8 cellular contexts compared by ENCODE assay signal in the genomic region with DNA sequence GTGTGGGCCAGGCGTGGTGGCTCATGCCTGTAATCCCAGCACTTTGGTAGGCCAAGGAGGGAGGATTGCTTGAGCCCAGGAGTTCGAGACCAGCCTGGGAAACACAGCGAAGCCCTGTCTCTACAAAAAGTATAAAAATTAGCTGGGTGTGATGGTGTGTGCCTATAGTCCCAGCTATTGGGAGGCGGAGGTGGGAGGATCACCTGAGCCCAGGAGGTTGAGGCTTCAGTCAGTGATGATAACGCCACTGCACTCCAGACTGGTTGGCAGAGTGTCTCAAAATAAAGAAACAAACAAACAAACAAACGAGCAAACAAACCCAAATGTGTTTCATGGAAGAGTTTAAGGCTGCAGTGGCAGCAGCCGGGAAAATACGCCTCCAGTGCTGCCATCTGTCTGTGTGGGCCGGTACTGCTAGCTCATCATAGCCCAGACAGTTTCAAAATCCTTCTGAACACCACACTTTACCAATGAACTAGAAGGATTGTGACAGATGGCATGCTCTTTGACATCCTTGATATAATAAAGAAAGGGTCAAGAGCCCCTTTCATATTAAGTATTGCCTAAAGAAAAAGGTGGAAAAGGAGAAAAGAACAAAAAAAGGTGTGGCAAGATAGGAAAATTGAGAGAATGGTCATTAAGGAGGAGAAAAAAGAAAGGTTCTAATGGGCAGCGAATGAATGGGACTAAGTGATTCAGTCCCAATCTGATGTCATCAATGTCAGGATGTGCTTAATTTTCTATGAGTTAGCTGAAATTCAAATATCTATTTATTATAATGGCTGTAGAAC.
DNase-seq lines count a peak whose midpoint lies in the region; ATAC-seq and TF ChIP-seq lines count a peak whose summit lies in the region.

No MANE protein-coding gene starts in this region.

- in situ Hi-C loops in mammary epithelial cell (cut with MboI; ENCODE audit: low sequenced_read_pairs in 2 of 2): no loop called here

- dilution Hi-C loops in mammary epithelial cell (cut with HindIII; ENCODE audit: low sequenced_read_pairs): no loop called here

- no peak overlapping the region for H3K27ac ChIP-seq in VCaP
- no peak overlapping the region for H3K27ac ChIP-seq in mammary epithelial cell (ENCODE audit: insufficient read depth, low read depth, low read length)
- H3K27ac ChIP-seq in left lung: no peak overlapping the region

- no peaks in the 10 kb centered on the region for H3K9me3 ChIP-seq in mammary epithelial cell (replicated peaks; ENCODE audit: insufficient read depth, low read length)
- H3K9me3 ChIP-seq in left lung: no peaks in the 10 kb centered on the region

- H3K4me1 ChIP-seq in mammary epithelial cell (ENCODE audit: insufficient read depth, low read length) (no peaks in the 10 kb centered on the region), left lung (no peaks in the 10 kb centered on the region)

- peak overlapping the region; percentile 46 for H2AFZ ChIP-seq in mammary epithelial cell (ENCODE audit: low read depth, low read length)

- CTCF ChIA-PET in mammary epithelial cell (lab: Charles Lee; ENCODE audit: low non-redundant PET): interaction anchor here (0.6 kb wide), 1 partner anchor 137 kb away, joined by 5 read pairs; no protein-coding TSS in a partner anchor

- ATAC-seq in GM21447 (IDR thresholded peaks at IDR 0.05; ENCODE audit: unreplicated experiment) (peak; percentile 85), left lung (peak; percentile 91)

- 42% methylated on average over 10 of the region's 10 CpGs for WGBS in mammary epithelial cell (ENCODE audit: low coverage, missing lambda C conversion rate)

- no peaks in the 10 kb centered on the region for H3K79me2 ChIP-seq in mammary epithelial cell (ENCODE audit: insufficient read depth, low read length)

- intact Hi-C loops in mammary epithelial cell (cut with micrococcal nuclease): loop anchor here (1.0 to 10.0 kb wide), 4 partner anchors 36 to 661 kb away; no protein-coding TSS in a partner anchor
- intact Hi-C loops in left lung (cut with DNase I): no loop called here

- no peaks in the 10 kb centered on the region for H4K20me1 ChIP-seq in mammary epithelial cell (ENCODE audit: insufficient read depth, low read length)

- DNase-seq in EL (peak; percentile 41), HT1080 (ENCODE audit: low read depth) (peak; percentile 44), mammary epithelial cell (peak; percentile 8), left lung (peak in 1 of 2 donors; percentile 38), NCI-H187 (lab: John Stamatoyannopoulos, UW) (no peak)
- DNase-seq in stimulated activated CD4-positive, alpha-beta T cell treated with anti-CD3 and anti-CD28 coated beads, TNF-alpha, amount 100 ng/mL, for 4 hours (ENCODE audit: low read depth in 3 of 3): peak; percentile 35 to 42 (median 36)

- BruUV-seq in mammary epithelial cell (replicated peaks; lab: Mats Ljungman, UMichigan): no TSS peak

- no peak overlapping the region for H3K4me2 ChIP-seq in mammary epithelial cell (ENCODE audit: insufficient read depth, low read depth, low read length)

- TF ChIP-seq CTCF in VCaP (conservative IDR thresholded peaks at IDR 0.05): peak; percentile 93
- peak; percentile 94 to 97 for TF ChIP-seq CTCF in mammary epithelial cell (conservative IDR thresholded peaks at IDR 0.05 in 1 of 2, IDR thresholded peaks at IDR 0.05 in 1 of 2; ENCODE audit: extremely low read depth in 1 of 2, insufficient read depth in 1 of 2, low read depth in 1 of 2, low read length in 2 of 2)
- TF ChIP-seq CTCF in left lung (IDR thresholded peaks at IDR 0.05): peak; percentile 77 to 84

- H3K4me3 ChIP-seq in mammary epithelial cell (replicated peaks in 1 of 3; ENCODE audit: insufficient read depth in 1 of 3, low read depth in 2 of 3, low read length in 3 of 3) (no peak overlapping the region), left lung (no peak overlapping the region)

- H3K27me3 ChIP-seq in mammary epithelial cell (ENCODE audit: insufficient read depth, low read length) (no peaks in the 10 kb centered on the region), left lung (no peaks in the 10 kb centered on the region)

- H3K36me3 ChIP-seq in mammary epithelial cell (ENCODE audit: insufficient read depth, low read length): no peaks in the 10 kb centered on the region
- peaks cover 0 to 97% of the 10 kb centered on the region in 2 donors for H3K36me3 ChIP-seq in left lung

- no peak overlapping the region for H3K9ac ChIP-seq in mammary epithelial cell (ENCODE audit: insufficient read depth, low read length)

Comparison
In these comparisons a context has a peak if more than half of its experiments do, and no peak if none do; other contexts are left out.
1. DNase-seq: peak in EL (single experiment), HT1080 (single experiment), mammary epithelial cell (single experiment) and stimulated activated CD4-positive, alpha-beta T cell treated with anti-CD3 and anti-CD28 coated beads, TNF-alpha, amount 100 ng/mL, for 4 hours (3 of 3); none in NCI-H187 (0 of 2).
2. Peak in every context shown above with its lines, with median percentiles within 50 percentile points of each other: CTCF ChIP-seq.